In the genomic region with DNA sequence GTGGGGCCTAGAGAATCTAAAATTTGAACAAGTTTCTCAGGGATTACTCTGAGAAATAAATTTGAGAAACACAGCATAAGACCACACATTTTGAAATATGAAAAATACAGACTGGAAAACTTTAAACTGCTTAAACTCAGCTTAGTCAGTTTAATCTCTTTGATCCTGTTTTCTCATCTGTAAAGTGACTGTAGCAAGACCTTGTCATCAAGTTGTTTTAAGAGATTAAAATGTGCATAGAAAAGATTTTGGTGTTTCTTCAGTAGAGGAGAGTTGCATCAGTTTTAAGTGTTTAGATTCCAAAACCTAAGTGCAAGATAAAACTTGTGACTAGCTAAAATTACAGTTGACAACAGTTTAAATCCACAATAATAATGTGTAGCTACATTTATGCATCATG, we compare ENCODE assay signal across 22 cellular contexts. TPM values are rescaled to one million over a fixed set of nuclear protein-coding genes. Genes with fewer than 3 reads are reported as not detected.
DNase-seq lines count a peak whose midpoint lies in the region; TF ChIP-seq lines count a peak whose summit lies in the region.
"Had no signal": no experiment of that assay in that cellular context is flagged by ENCODE, and none has a peak within 500 bp of the region (broad histone marks: within the 10 kb centered on the region; RNA-seq: fewer than 3 reads in every experiment).

No MANE protein-coding gene starts in this region.

- no peak overlapping the region for H3K9ac ChIP-seq in neuronal stem cell (ENCODE audit: low read depth, low read length, poor library complexity)
- H3K9ac ChIP-seq: BLaER1 had no signal

- H3K36me3 Mint-ChIP-seq in nephron progenitor cell (ENCODE audit: low read depth): no peaks in the 10 kb centered on the region
- no peaks in the 10 kb centered on the region for H3K36me3 Mint-ChIP-seq in activated T-cell treated with anti-CD3 and anti-CD28 coated beads, Interleukin-2, amount 50 U/mL, for 24 hours (ENCODE audit: low read depth)
- H3K36me3 Mint-ChIP-seq: CD4-positive, CD25-positive, alpha-beta regulatory T cell; CD8-positive, alpha-beta T cell had no signal

- H3K27ac Mint-ChIP-seq in nephron progenitor cell: no peak overlapping the region
- H3K27ac Mint-ChIP-seq in activated T-cell treated with anti-CD3 and anti-CD28 coated beads, Interleukin-2, amount 50 U/mL, for 24 hours: no peak overlapping the region
- H3K27ac Mint-ChIP-seq: B cell; CD4-positive, CD25-positive, alpha-beta regulatory T cell; CD8-positive, alpha-beta T cell had no signal

- H3K27me3 ChIP-seq in neuronal stem cell (ENCODE audit: control insufficient read depth in 3 of 3, insufficient read depth in 3 of 3, low read depth in 1 of 3, low read length in 3 of 3): no peaks in the 10 kb centered on the region
- H3K27me3 ChIP-seq: BLaER1 had no signal

- DNase-seq in NCI-H82 (lab: John Stamatoyannopoulos, UW): peak; percentile 8
- no peak for DNase-seq in NCI-H82 treated with DMSO at 0.1 percent for 48 hours (lab: John Stamatoyannopoulos, UW; ENCODE audit: unreplicated experiment)
- peak; percentile 25 for DNase-seq in OCI-M1 (lab: John Stamatoyannopoulos, UW)
- peak; percentile 1 to 3 for DNase-seq in erythroblast (lab: John Stamatoyannopoulos, UW)
- DNase-seq in retinal pigment epithelial cell (ENCODE audit: low read depth): peak; percentile 27
- no peak for DNase-seq in nephron progenitor cell
- no peak for DNase-seq in activated T-cell treated with anti-CD3 and anti-CD28 coated beads, Interleukin-2, amount 50 U/mL, for 24 hours
- DNase-seq in neuronal stem cell (ENCODE audit: low spot score): no peak
- DNase-seq: Caco-2; CD4-positive, CD25-positive, alpha-beta regulatory T cell; CD8-positive, alpha-beta T cell; DMS 273 treated with DMSO at 0.1 percent for 48 hours; DMS79; EL; GDM1; GOT3; H7; HCEC 1CT had no signal

- no peak overlapping the region for H3K27ac ChIP-seq in neuronal stem cell (replicated peaks; ENCODE audit: low read length)
- H3K27ac ChIP-seq: 22Rv1, BLaER1, C4-2B had no signal

- no peaks in the 10 kb centered on the region for H3K4me1 Mint-ChIP-seq in nephron progenitor cell
- H3K4me1 Mint-ChIP-seq in activated T-cell treated with anti-CD3 and anti-CD28 coated beads, Interleukin-2, amount 50 U/mL, for 24 hours (ENCODE audit: low read depth): peaks cover 5% of the 10 kb centered on the region
- H3K4me1 Mint-ChIP-seq: CD4-positive, CD25-positive, alpha-beta regulatory T cell had no signal

- no peaks in the 10 kb centered on the region for H3K36me3 ChIP-seq in neuronal stem cell (replicated peaks in 1 of 2; ENCODE audit: control insufficient read depth in 2 of 2, insufficient read depth in 2 of 2, low read length in 2 of 2)
- H3K36me3 ChIP-seq: BLaER1 had no signal

- H3K4me3 ChIP-seq in retinal pigment epithelial cell (ENCODE audit: low read length): no peak overlapping the region
- H3K4me3 ChIP-seq in neuronal stem cell (ENCODE audit: low read length in 2 of 2): no peak overlapping the region
- H3K4me3 ChIP-seq: BLaER1 had no signal

- H3K27me3 Mint-ChIP-seq in nephron progenitor cell (ENCODE audit: low read depth, poor library complexity): peaks cover 4% of the 10 kb centered on the region
- H3K27me3 Mint-ChIP-seq in activated T-cell treated with anti-CD3 and anti-CD28 coated beads, Interleukin-2, amount 50 U/mL, for 24 hours: peaks cover 7% of the 10 kb centered on the region

- H3K4me2 ChIP-seq in neuronal stem cell (ENCODE audit: insufficient read depth, low read length, poor library complexity, severe bottlenecking): no peak overlapping the region
- H3K4me2 ChIP-seq: BLaER1 had no signal

- no peak overlapping the region for H3K14ac ChIP-seq in neuronal stem cell (ENCODE audit: low read length)

- no peak overlapping the region for H3K4me3 Mint-ChIP-seq in nephron progenitor cell
- H3K4me3 Mint-ChIP-seq in activated T-cell treated with anti-CD3 and anti-CD28 coated beads, Interleukin-2, amount 50 U/mL, for 24 hours: no peak overlapping the region
- H3K4me3 Mint-ChIP-seq: B cell; CD4-positive, CD25-positive, alpha-beta regulatory T cell; CD8-positive, alpha-beta T cell had no signal

- no peak for TF ChIP-seq POLR2A in erythroblast (IDR thresholded peaks at IDR 0.05; ENCODE audit: low read length)

- H2AK5ac ChIP-seq in neuronal stem cell (ENCODE audit: low read depth, low read length): no peak overlapping the region

- no peak overlapping the region for H3K18ac ChIP-seq in neuronal stem cell (ENCODE audit: low read length)

- H2BK12ac ChIP-seq in neuronal stem cell (ENCODE audit: low read length): no peak overlapping the region

- H3K23ac ChIP-seq in neuronal stem cell (ENCODE audit: low read depth, low read length, poor library complexity): no peak overlapping the region

- no peaks in the 10 kb centered on the region for H3K9me3 Mint-ChIP-seq in nephron progenitor cell
- no peaks in the 10 kb centered on the region for H3K9me3 Mint-ChIP-seq in activated T-cell treated with anti-CD3 and anti-CD28 coated beads, Interleukin-2, amount 50 U/mL, for 24 hours
- H3K9me3 Mint-ChIP-seq: CD8-positive, alpha-beta T cell had no signal

- no peak overlapping the region for H2BK15ac ChIP-seq in neuronal stem cell (ENCODE audit: low read length)

- no peaks in the 10 kb centered on the region for H3K9me3 ChIP-seq in neuronal stem cell (replicated peaks in 1 of 2; ENCODE audit: control insufficient read depth in 2 of 2, insufficient read depth in 1 of 2, low read depth in 1 of 2, low read length in 2 of 2)
- H3K9me3 ChIP-seq: BLaER1, Caco-2 had no signal

- no peak for TF ChIP-seq CTCF in retinal pigment epithelial cell (conservative IDR thresholded peaks at IDR 0.05; ENCODE audit: low read depth, low read length)
- TF ChIP-seq CTCF in nephron progenitor cell (IDR thresholded peaks at IDR 0.05): no peak

- H2BK120ac ChIP-seq in neuronal stem cell (ENCODE audit: low read depth, low read length): no peak overlapping the region

- no peak overlapping the region for H4K8ac ChIP-seq in neuronal stem cell (ENCODE audit: low read depth, low read length)

- no peak overlapping the region for H4K91ac ChIP-seq in neuronal stem cell (ENCODE audit: low read depth, low read length, poor library complexity)

- no peak overlapping the region for H2BK5ac ChIP-seq in neuronal stem cell (ENCODE audit: low read length)

- no peaks in the 10 kb centered on the region for H3K4me1 ChIP-seq in neuronal stem cell (ENCODE audit: control insufficient read depth in 2 of 2, insufficient read depth in 1 of 2, low read depth in 1 of 2, low read length in 2 of 2)
- H3K4me1 ChIP-seq: BLaER1, Caco-2 had no signal

- no peaks in the 10 kb centered on the region for H3K79me1 ChIP-seq in neuronal stem cell (ENCODE audit: low read depth, low read length)

- H2AFZ ChIP-seq in neuronal stem cell (ENCODE audit: low read length): no peak overlapping the region

- H3K4ac ChIP-seq in neuronal stem cell (ENCODE audit: low read length): no peak overlapping the region

RNA-seq across cellular contexts. Expression of a gene that starts 8.1 kb away (rescaled TPM):
- 16.4 TPM for polyA plus RNA-seq in neuronal stem cell (2013, experiment 1 of 2)
- polyA plus RNA-seq in neuronal stem cell (2013, experiment 2 of 2): 16.4 TPM

Comparison
In these comparisons a context has a peak if more than half of its experiments do, and no peak if none do; other contexts are left out.
1. DNase-seq: peak in NCI-H82 (single experiment), OCI-M1 (single experiment), erythroblast (2 of 2) and retinal pigment epithelial cell (single experiment); none in NCI-H82 treated with DMSO at 0.1 percent for 48 hours (single experiment), nephron progenitor cell (single experiment), activated T-cell treated with anti-CD3 and anti-CD28 coated beads, Interleukin-2, amount 50 U/mL, for 24 hours (single experiment) and neuronal stem cell (single experiment).